Comparison of ENCODE assay signal across 16 cellular contexts in the genomic region with DNA sequence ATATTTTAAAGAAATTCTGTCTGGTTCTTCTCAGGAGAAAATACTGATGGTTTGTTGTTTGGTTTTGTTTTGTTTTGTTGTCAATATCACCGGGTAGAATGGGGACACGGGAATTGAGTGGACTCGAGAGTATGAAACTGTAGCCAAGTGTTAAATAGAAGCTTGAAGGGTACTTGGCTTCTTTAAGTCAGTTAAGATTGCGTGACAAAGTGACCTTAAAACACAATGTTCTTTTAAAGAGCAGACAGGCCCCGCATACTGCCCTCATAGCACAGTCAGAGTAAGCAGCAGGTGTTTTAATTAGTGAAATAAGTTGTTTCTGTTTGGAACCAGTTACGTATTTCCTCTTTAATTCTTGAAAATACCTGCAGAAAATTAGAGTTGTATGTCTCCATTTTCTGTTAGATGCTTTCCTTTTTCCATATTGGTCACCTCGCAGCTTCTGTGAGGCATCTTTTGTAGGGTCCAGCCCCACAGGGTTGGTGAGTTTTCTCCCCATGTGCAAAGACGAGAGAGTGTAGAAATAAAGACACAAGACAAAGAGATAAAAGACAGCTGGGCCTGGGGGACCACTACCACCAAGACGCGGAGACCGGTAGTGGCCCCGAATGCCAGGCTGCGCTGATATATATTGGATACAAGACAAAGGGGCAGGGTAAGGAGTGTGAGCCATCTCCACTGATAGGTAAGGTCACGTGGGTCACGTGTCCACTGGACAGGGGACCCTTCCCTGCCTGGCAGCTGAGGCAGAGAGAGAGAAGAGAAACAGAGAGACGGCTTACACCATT. TPM values are rescaled to one million over a fixed set of nuclear protein-coding genes. Genes with fewer than 3 reads are reported as not detected.
DNase-seq lines count a peak whose midpoint lies in the region; ATAC-seq and TF ChIP-seq lines count a peak whose summit lies in the region.
"Had no signal": no experiment of that assay in that cellular context is flagged by ENCODE, and none has a peak within 500 bp of the region (broad histone marks: within the 10 kb centered on the region; RNA-seq: fewer than 3 reads in every experiment).

No MANE protein-coding gene starts in this region.

- in situ Hi-C loops in GM23248 (cut with MboI) = loop anchor here (10.0 kb wide), 1 partner anchor 238 kb away; no protein-coding TSS in a partner anchor

- no peaks in the 10 kb centered on the region for H3K79me2 ChIP-seq in GM23248 (ENCODE audit: insufficient read depth)

- TF ChIP-seq CTCF in spleen (IDR thresholded peaks at IDR 0.05 in 8 of 11, conservative IDR thresholded peaks at IDR 0.05 in 3 of 11) = no peak

- H3K27ac ChIP-seq in spleen (no peak overlapping the region), GM23248 (no peak overlapping the region)
- H3K27ac ChIP-seq: 22Rv1, PC-9, RWPE1, SJCRH30 had no signal

- DNase-seq in T-helper 2 cell treated with Interferon-gamma antibody and Interleukin-4, amounts not matched to agents 5 μg/mL and 100 μg/mL, for 36 hours (ENCODE audit: low spot score) = no peak
- no peak for DNase-seq in T-helper 2 cell
- DNase-seq in NCI-H2107 (lab: John Stamatoyannopoulos, UW) = peak; percentile 21
- DNase-seq in central memory CD8-positive, alpha-beta T cell (ENCODE audit: low spot score in 2 of 2) = no peak
- DNase-seq in spleen = peak; percentile 55
- no peak for DNase-seq in GM23248
- no peak for DNase-seq in NCI-H526 treated with DMSO at 0.1 percent for 48 hours (lab: John Stamatoyannopoulos, UW)
- DNase-seq in 8988T = no peak
- DNase-seq: GDM1, H9, Kasumi-1 had no signal

- H3K27me3 ChIP-seq in spleen (replicated peaks in 1 of 7) (no peaks in the 10 kb centered on the region), GM23248 (replicated peaks; ENCODE audit: insufficient read depth) (no peaks in the 10 kb centered on the region)
- H3K27me3 ChIP-seq: SJCRH30 had no signal

- WGBS in spleen, 5 donors = 93 to 96% (median 94%) methylated on average over 16 of the region's 16 CpGs
- 76% methylated on average over 16 of the region's 16 CpGs for WGBS in GM23248 (ENCODE audit: low coverage in 1 of 2, low lambda C conversion rate in 2 of 2, missing lambda C conversion rate in 2 of 2), 2 experiments

- no peak overlapping the region for H3K4me3 Mint-ChIP-seq in T-helper 2 cell treated with Interferon-gamma antibody and Interleukin-4, amounts not matched to agents 5 μg/mL and 100 μg/mL, for 36 hours
- H3K4me3 Mint-ChIP-seq in central memory CD8-positive, alpha-beta T cell = no peak overlapping the region
- H3K4me3 Mint-ChIP-seq: B cell, H9 had no signal

- intact Hi-C loops in spleen (cut with DNase I; ENCODE audit: low total_unique reads) = loop anchor here (2.0 kb wide), 1 partner anchor 232 kb away; no protein-coding TSS in a partner anchor

- H3K4me1 Mint-ChIP-seq in T-helper 2 cell treated with Interferon-gamma antibody and Interleukin-4, amounts not matched to agents 5 μg/mL and 100 μg/mL, for 36 hours (ENCODE audit: low read depth) = peaks cover 2% of the 10 kb centered on the region
- no peaks in the 10 kb centered on the region for H3K4me1 Mint-ChIP-seq in central memory CD8-positive, alpha-beta T cell
- H3K4me1 Mint-ChIP-seq: H9 had no signal

- H3K9me3 ChIP-seq in spleen (no peaks in the 10 kb centered on the region), GM23248 (ENCODE audit: low read depth) (no peaks in the 10 kb centered on the region)
- H3K9me3 ChIP-seq: SJCRH30 had no signal

- H3K4me2 ChIP-seq in GM23248 (ENCODE audit: unreplicated experiment) = no peak overlapping the region
- H3K4me2 ChIP-seq: PC-9 had no signal

- no peaks in the 10 kb centered on the region for H3K9me3 Mint-ChIP-seq in T-helper 2 cell treated with Interferon-gamma antibody and Interleukin-4, amounts not matched to agents 5 μg/mL and 100 μg/mL, for 36 hours
- no peaks in the 10 kb centered on the region for H3K9me3 Mint-ChIP-seq in central memory CD8-positive, alpha-beta T cell
- H3K9me3 Mint-ChIP-seq: H9 had no signal

- H3K36me3 ChIP-seq in spleen = peaks cover 0 to 27% (median 0%) of the 10 kb centered on the region in 6 donors
- no peaks in the 10 kb centered on the region for H3K36me3 ChIP-seq in GM23248 (ENCODE audit: low read depth)
- H3K36me3 ChIP-seq: SJCRH30 had no signal

- H4K20me1 ChIP-seq in GM23248 (ENCODE audit: insufficient read depth) = no peaks in the 10 kb centered on the region

- peak overlapping the region; percentile 13 for H3K27ac Mint-ChIP-seq in T-helper 2 cell treated with Interferon-gamma antibody and Interleukin-4, amounts not matched to agents 5 μg/mL and 100 μg/mL, for 36 hours
- H3K27ac Mint-ChIP-seq in central memory CD8-positive, alpha-beta T cell (ENCODE audit: low read depth) = peak overlapping the region; percentile 37
- H3K27ac Mint-ChIP-seq: B cell, H9 had no signal

- peaks cover 0 to 4% (median 0%) of the 10 kb centered on the region in 6 donors for H3K4me1 ChIP-seq in spleen
- H3K4me1 ChIP-seq in GM23248 (ENCODE audit: insufficient read depth) = no peaks in the 10 kb centered on the region
- H3K4me1 ChIP-seq: SJCRH30 had no signal

- no peak overlapping the region for H2AFZ ChIP-seq in GM23248
- H2AFZ ChIP-seq: PC-9 had no signal

- peaks cover 27% of the 10 kb centered on the region for H3K36me3 Mint-ChIP-seq in T-helper 2 cell treated with Interferon-gamma antibody and Interleukin-4, amounts not matched to agents 5 μg/mL and 100 μg/mL, for 36 hours (ENCODE audit: low read depth)
- peaks cover 3% of the 10 kb centered on the region for H3K36me3 Mint-ChIP-seq in central memory CD8-positive, alpha-beta T cell (ENCODE audit: insufficient read depth)

- no peaks in the 10 kb centered on the region for H3K27me3 Mint-ChIP-seq in T-helper 2 cell treated with Interferon-gamma antibody and Interleukin-4, amounts not matched to agents 5 μg/mL and 100 μg/mL, for 36 hours (ENCODE audit: low read depth)
- H3K27me3 Mint-ChIP-seq in central memory CD8-positive, alpha-beta T cell = no peaks in the 10 kb centered on the region
- H3K27me3 Mint-ChIP-seq: B cell had no signal

- TF ChIP-seq POLR2A in spleen (IDR thresholded peaks at IDR 0.05) = no peak

- ATAC-seq in central memory CD8-positive, alpha-beta T cell (replicated peaks; ENCODE audit: extremely low read depth, poor library complexity, severe bottlenecking) = no peak

- H3F3A ChIP-seq in GM23248 (ENCODE audit: insufficient read depth) = no peaks in the 10 kb centered on the region

- H3K9me2 ChIP-seq in GM23248 (ENCODE audit: insufficient read depth) = no peaks in the 10 kb centered on the region

- H3K4me3 ChIP-seq in spleen (no peak overlapping the region), GM23248 (no peak overlapping the region)
- H3K4me3 ChIP-seq: PC-9, SJCRH30 had no signal

- no peak overlapping the region for H3K9ac ChIP-seq in GM23248

RNA-seq across cellular contexts. Expression of a gene that starts 9.6 kb away (rescaled TPM):
- 1 to 10 TPM; 1.0 to 5.4 (median 2.1) TPM for total RNA-seq in spleen
- polyA plus RNA-seq in spleen (1 to 10 TPM; 1.2 to 3.4 (median 2.6) TPM), GM23248 (2016; fragmentation: Nextera tagmentation; extraction: Ambion mirVana) (20.4 and 25.9 TPM in 2 replicates)
- 19.5 and 24.0 TPM in 2 replicates for total RNA-seq in GM23248 (2014; rRNA removed; shearing (Covaris generic))

RNA-seq across cellular contexts. Expression of a gene that starts 9.7 kb away (rescaled TPM):
- total RNA-seq in spleen = 10 to 100 TPM; 32.2 to 82.9 (median 39.7) TPM
- 10 to 100 TPM; 26.5 to 54.5 (median 38.6) TPM for polyA plus RNA-seq in spleen
- total RNA-seq in GM23248 (2014; rRNA removed; shearing (Covaris generic)) = 25.9 and 30.6 TPM in 2 replicates
- 16.8 and 18.2 TPM in 2 replicates for polyA plus RNA-seq in GM23248 (2016; fragmentation: Nextera tagmentation; extraction: Ambion mirVana)

RNA-seq across cellular contexts. Expression of a gene that starts 51.5 kb away (rescaled TPM):
- total RNA-seq in spleen = 10 to 100 TPM in 4 of 7 donors, 1 to 10 TPM in 3; 1.3 to 75.0 (median 10.5) TPM
- 1 to 10 TPM; 1.9 to 2.8 (median 2.1) TPM for polyA plus RNA-seq in spleen
- 0.65 TPM in 1 of 2 replicates, not detected in the other for total RNA-seq in GM23248 (2014; rRNA removed; shearing (Covaris generic))
- polyA plus RNA-seq in GM23248 (2016; fragmentation: Nextera tagmentation; extraction: Ambion mirVana) = 0.19 and 0.26 TPM in 2 replicates

Comparison
In these comparisons a context has a peak if more than half of its experiments do, and no peak if none do; other contexts are left out.
1. DNase-seq: peak in NCI-H2107 (single experiment) and spleen (single experiment); none in T-helper 2 cell treated with Interferon-gamma antibody and Interleukin-4, amounts not matched to agents 5 μg/mL and 100 μg/mL, for 36 hours (single experiment), T-helper 2 cell (0 of 5), central memory CD8-positive, alpha-beta T cell (0 of 2), GM23248 (single experiment), NCI-H526 treated with DMSO at 0.1 percent for 48 hours (single experiment) and 8988T (single experiment).